Comparison of ENCODE assay signal across 2 cellular contexts in genomic region chr6:31145386-31145785, GRCh38.
TF ChIP-seq lines count a peak whose summit lies in the region.

No MANE protein-coding gene starts in this region.

TF ChIP-seq in HEK293, 187 proteins besides CTCF, POLR2A, EP300 and RAD21:
- TF ChIP-seq PRDM1 (tag by site-specific recombination; IDR thresholded peaks at IDR 0.05) (peak; percentile 92), ZBTB8A (tag by site-specific recombination; IDR thresholded peaks at IDR 0.05) (no peak)

TF ChIP-seq in GM12878, 131 proteins besides CTCF, POLR2A, EP300 and RAD21:
- TF ChIP-seq RCOR1 (conservative IDR thresholded peaks at IDR 0.05; ENCODE audit: low read depth, low read length) = no peak
- no peak for TF ChIP-seq SMAD1 (IDR thresholded peaks at IDR 0.05; ENCODE audit: low read depth, partially characterized antibody)
- no peak for TF ChIP-seq ETV6 (conservative IDR thresholded peaks at IDR 0.05 in 1 of 2, IDR thresholded peaks at IDR 0.05 in 1 of 2; ENCODE audit: borderline replicate concordance in 1 of 2, low read depth in 1 of 2)
- TF ChIP-seq RFX5 (IDR thresholded peaks at IDR 0.05; ENCODE audit: low read depth, low read length) = no peak
- no peak for TF ChIP-seq FOS (IDR thresholded peaks at IDR 0.05; ENCODE audit: borderline replicate concordance, extremely low read depth, insufficient read length)
- TF ChIP-seq NFXL1 (IDR thresholded peaks at IDR 0.05; ENCODE audit: borderline replicate concordance) = no peak
- TF ChIP-seq TCF12 (IDR thresholded peaks at IDR 0.05; ENCODE audit: low read depth, low read length) = no peak
- TF ChIP-seq SIX5 (IDR thresholded peaks at IDR 0.05; ENCODE audit: low read depth, low read length, severe bottlenecking) = no peak
- TF ChIP-seq CREM (IDR thresholded peaks at IDR 0.05; ENCODE audit: low read depth) = no peak
- no peak for TF ChIP-seq DPF2 (IDR thresholded peaks at IDR 0.05)
- no peak for TF ChIP-seq IRF4 (IDR thresholded peaks at IDR 0.05; ENCODE audit: low read depth, low read length)
- TF ChIP-seq HDAC6 (IDR thresholded peaks at IDR 0.05; ENCODE audit: unreplicated experiment) = no peak
- TF ChIP-seq TARDBP (IDR thresholded peaks at IDR 0.05; ENCODE audit: borderline replicate concordance) = no peak
- TF ChIP-seq TBL1XR1 (IDR thresholded peaks at IDR 0.05; ENCODE audit: low read depth, low read length) = no peak
- no peak for TF ChIP-seq YY1 (IDR thresholded peaks at IDR 0.05; ENCODE audit: low read depth, low read length)
- TF ChIP-seq, protein P1, sequence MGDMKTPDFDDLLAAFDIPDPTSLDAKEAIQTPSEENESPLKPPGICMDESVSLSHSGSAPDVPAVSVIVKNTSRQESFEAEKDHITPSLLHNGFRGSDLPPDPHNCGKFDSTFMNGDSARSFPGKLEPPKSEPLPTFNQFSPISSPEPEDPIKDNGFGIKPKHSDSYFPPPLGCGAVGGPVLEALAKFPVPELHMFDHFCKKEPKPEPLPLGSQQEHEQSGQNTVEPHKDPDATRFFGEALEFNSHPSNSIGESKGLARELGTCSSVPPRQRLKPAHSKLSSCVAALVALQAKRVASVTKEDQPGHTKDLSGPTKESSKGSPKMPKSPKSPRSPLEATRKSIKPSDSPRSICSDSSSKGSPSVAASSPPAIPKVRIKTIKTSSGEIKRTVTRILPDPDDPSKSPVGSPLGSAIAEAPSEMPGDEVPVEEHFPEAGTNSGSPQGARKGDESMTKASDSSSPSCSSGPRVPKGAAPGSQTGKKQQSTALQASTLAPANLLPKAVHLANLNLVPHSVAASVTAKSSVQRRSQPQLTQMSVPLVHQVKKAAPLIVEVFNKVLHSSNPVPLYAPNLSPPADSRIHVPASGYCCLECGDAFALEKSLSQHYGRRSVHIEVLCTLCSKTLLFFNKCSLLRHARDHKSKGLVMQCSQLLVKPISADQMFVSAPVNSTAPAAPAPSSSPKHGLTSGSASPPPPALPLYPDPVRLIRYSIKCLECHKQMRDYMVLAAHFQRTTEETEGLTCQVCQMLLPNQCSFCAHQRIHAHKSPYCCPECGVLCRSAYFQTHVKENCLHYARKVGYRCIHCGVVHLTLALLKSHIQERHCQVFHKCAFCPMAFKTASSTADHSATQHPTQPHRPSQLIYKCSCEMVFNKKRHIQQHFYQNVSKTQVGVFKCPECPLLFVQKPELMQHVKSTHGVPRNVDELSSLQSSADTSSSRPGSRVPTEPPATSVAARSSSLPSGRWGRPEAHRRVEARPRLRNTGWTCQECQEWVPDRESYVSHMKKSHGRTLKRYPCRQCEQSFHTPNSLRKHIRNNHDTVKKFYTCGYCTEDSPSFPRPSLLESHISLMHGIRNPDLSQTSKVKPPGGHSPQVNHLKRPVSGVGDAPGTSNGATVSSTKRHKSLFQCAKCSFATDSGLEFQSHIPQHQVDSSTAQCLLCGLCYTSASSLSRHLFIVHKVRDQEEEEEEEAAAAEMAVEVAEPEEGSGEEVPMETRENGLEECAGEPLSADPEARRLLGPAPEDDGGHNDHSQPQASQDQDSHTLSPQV (IDR thresholded peaks at IDR 0.05) = no peak
- TF ChIP-seq BMI1 (IDR thresholded peaks at IDR 0.05; ENCODE audit: borderline replicate concordance) = no peak
- no peak for TF ChIP-seq CBFB (IDR thresholded peaks at IDR 0.05; ENCODE audit: low read depth)
- no peak for TF ChIP-seq E2F8 (IDR thresholded peaks at IDR 0.05; ENCODE audit: low read depth, partially characterized antibody)
